Comparison of ENCODE assay signal across 26 cellular contexts in the genomic region with DNA sequence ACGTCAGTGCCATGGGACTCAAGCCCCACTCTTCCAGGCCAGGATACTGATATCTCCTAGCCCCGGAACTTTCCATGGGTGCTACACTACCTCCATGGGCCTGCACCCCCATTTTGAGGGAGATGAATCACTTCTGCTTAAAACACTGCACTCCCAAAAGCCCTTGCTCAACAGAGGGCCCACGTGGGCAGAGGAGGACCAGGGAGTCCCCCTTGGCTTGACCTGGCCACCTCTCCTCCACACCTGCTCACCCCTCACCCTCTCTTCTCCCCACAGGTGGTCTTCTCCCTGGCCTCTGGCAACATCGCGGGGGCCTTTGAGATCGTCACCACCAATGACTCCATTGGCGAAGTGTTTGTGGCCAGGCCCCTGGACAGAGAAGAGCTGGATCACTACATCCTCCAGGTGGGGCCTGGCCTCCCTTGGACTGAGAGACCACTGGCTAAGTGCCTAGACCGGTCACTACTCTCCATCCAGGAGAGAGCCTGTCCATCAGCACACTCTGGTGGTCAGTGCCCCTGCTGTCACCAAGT. TPM values are rescaled to one million over a fixed set of nuclear protein-coding genes. Genes with fewer than 3 reads are reported as not detected.
DNase-seq lines count a peak whose midpoint lies in the region; ATAC-seq and TF ChIP-seq lines count a peak whose summit lies in the region.
"Had no signal": no experiment of that assay in that cellular context is flagged by ENCODE, and none has a peak within 500 bp of the region (broad histone marks: within the 10 kb centered on the region; RNA-seq: fewer than 3 reads in every experiment).

No MANE protein-coding gene starts in this region.

- no peak for DNase-seq in stimulated activated naive CD8-positive, alpha-beta T cell treated with anti-CD3 and anti-CD28 coated beads, Interleukin-15, Interleukin-2, amounts not matched to agents 100 U/mL and 50 U/mL, for 24 hours
- DNase-seq in WERI-Rb-1 (no peak), ovary (no peak)
- DNase-seq in effector memory CD8-positive, alpha-beta T cell = no peak
- DNase-seq: activated B cell treated with CpG ODN at 0.5 μM for 24 hours; activated effector memory CD4-positive, alpha-beta T cell treated with anti-CD3 and anti-CD28 coated beads, Interleukin-2, amount 50 U/mL, for 16 hours; cerebellar nuclear complex; COR-L47; effector CD8-positive, alpha-beta T cell; Karpas-422; mesendoderm; naive B cell; NCI-H1092; NCI-H1930; Peyer's patch; stimulated activated CD4-positive, alpha-beta T cell treated with anti-CD3 and anti-CD28 coated beads, Interleukin-1b, Interleukin-23, amount 100 ng/mL, for 48 hours; stimulated activated naive CD8-positive, alpha-beta T cell treated with anti-CD3 and anti-CD28 coated beads, Interleukin-15, amount 100 ng/mL, for 72 hours had no signal

- H3K9me3 Mint-ChIP-seq in stimulated activated naive CD8-positive, alpha-beta T cell treated with anti-CD3 and anti-CD28 coated beads, Interleukin-15, Interleukin-2, amounts not matched to agents 100 ng/mL and 50 ng/mL, for 24 hours = no peaks in the 10 kb centered on the region
- H3K9me3 Mint-ChIP-seq in effector memory CD8-positive, alpha-beta T cell = no peaks in the 10 kb centered on the region
- H3K9me3 Mint-ChIP-seq: activated B cell treated with CpG ODN at 0.5 μM for 24 hours had no signal

- H3K4me3 Mint-ChIP-seq in stimulated activated naive CD8-positive, alpha-beta T cell treated with anti-CD3 and anti-CD28 coated beads, Interleukin-15, Interleukin-2, amounts not matched to agents 100 ng/mL and 50 ng/mL, for 24 hours = no peak overlapping the region
- H3K4me3 Mint-ChIP-seq in effector memory CD8-positive, alpha-beta T cell = peak overlapping the region in 1 of 2 donors; percentile 71
- H3K4me3 Mint-ChIP-seq: activated B cell treated with CpG ODN at 0.5 μM for 24 hours had no signal

- H3K36me3 ChIP-seq in WERI-Rb-1 (peaks cover 27% of the 10 kb centered on the region), ovary (no peaks in the 10 kb centered on the region)
- H3K36me3 ChIP-seq: Peyer's patch, transverse colon had no signal

- 91 to 92% (median 91%) methylated on average over 8 of the region's 8 CpGs for WGBS in ovary, 3 donors

- no peak for TF ChIP-seq EP300 in ovary (IDR thresholded peaks at IDR 0.05)

- H3K4me3 ChIP-seq in WERI-Rb-1 (ENCODE audit: low read depth, low read length) (no peak overlapping the region), ovary (no peak overlapping the region)
- H3K4me3 ChIP-seq: Peyer's patch, transverse colon had no signal

- no peak overlapping the region for H3K27ac ChIP-seq in WERI-Rb-1
- no peak overlapping the region for H3K27ac ChIP-seq in ovary
- H3K27ac ChIP-seq: transverse colon had no signal

- peaks cover 15% of the 10 kb centered on the region for H3K36me3 Mint-ChIP-seq in stimulated activated naive CD8-positive, alpha-beta T cell treated with anti-CD3 and anti-CD28 coated beads, Interleukin-15, Interleukin-2, amounts not matched to agents 100 ng/mL and 50 ng/mL, for 24 hours (ENCODE audit: low read depth)
- peaks cover 19% of the 10 kb centered on the region for H3K36me3 Mint-ChIP-seq in effector memory CD8-positive, alpha-beta T cell (ENCODE audit: insufficient read depth)
- H3K36me3 Mint-ChIP-seq: naive B cell had no signal

- H3K4me1 ChIP-seq in ovary (ENCODE audit: insufficient read depth) = peaks cover 10% of the 10 kb centered on the region

- ATAC-seq in stimulated activated naive CD8-positive, alpha-beta T cell treated with anti-CD3 and anti-CD28 coated beads, Interleukin-15, Interleukin-2, amounts not matched to agents 100 U/mL and 50 U/mL, for 24 hours = no peak
- ATAC-seq in effector memory CD8-positive, alpha-beta T cell (replicated peaks) = no peak
- ATAC-seq in GM19023 (IDR thresholded peaks at IDR 0.05; ENCODE audit: unreplicated experiment) (no peak), HG03159 (IDR thresholded peaks at IDR 0.05; ENCODE audit: unreplicated experiment) (no peak), GM21390 (IDR thresholded peaks at IDR 0.05; ENCODE audit: unreplicated experiment) (no peak)
- ATAC-seq: left colon; stimulated activated naive CD8-positive, alpha-beta T cell treated with anti-CD3 and anti-CD28 coated beads, Interleukin-15, amount 100 ng/mL, for 72 hours had no signal

- 0 out of 2 replicates have a peak, but pooled peaks have one; percentile 2 for TF ChIP-seq CTCF in WERI-Rb-1 (IDR thresholded peaks at IDR 0.05; ENCODE audit: low read depth, low read length)
- no peak for TF ChIP-seq CTCF in ovary (IDR thresholded peaks at IDR 0.05)

- no peaks in the 10 kb centered on the region for H3K9me3 ChIP-seq in WERI-Rb-1 (ENCODE audit: severe bottlenecking)
- no peaks in the 10 kb centered on the region for H3K9me3 ChIP-seq in ovary
- H3K9me3 ChIP-seq: Peyer's patch, transverse colon had no signal

- TF ChIP-seq POLR2A in ovary (IDR thresholded peaks at IDR 0.05) = no peak

- peak overlapping the region; percentile 99 for H3K27ac Mint-ChIP-seq in stimulated activated naive CD8-positive, alpha-beta T cell treated with anti-CD3 and anti-CD28 coated beads, Interleukin-15, Interleukin-2, amounts not matched to agents 100 ng/mL and 50 ng/mL, for 24 hours
- H3K27ac Mint-ChIP-seq in effector memory CD8-positive, alpha-beta T cell = peak overlapping the region; percentile 86 to 94
- H3K27ac Mint-ChIP-seq: activated B cell treated with CpG ODN at 0.5 μM for 24 hours had no signal

- H3K27me3 ChIP-seq in WERI-Rb-1 (ENCODE audit: insufficient read depth, low read depth, severe bottlenecking) (no peaks in the 10 kb centered on the region), ovary (no peaks in the 10 kb centered on the region)
- H3K27me3 ChIP-seq: Peyer's patch, transverse colon had no signal

- intact Hi-C loops in ovary (cut with DNase I) = no loop called here

- H3K27me3 Mint-ChIP-seq in stimulated activated naive CD8-positive, alpha-beta T cell treated with anti-CD3 and anti-CD28 coated beads, Interleukin-15, Interleukin-2, amounts not matched to agents 100 ng/mL and 50 ng/mL, for 24 hours = no peaks in the 10 kb centered on the region
- H3K27me3 Mint-ChIP-seq in effector memory CD8-positive, alpha-beta T cell = no peaks in the 10 kb centered on the region
- H3K27me3 Mint-ChIP-seq: activated B cell treated with CpG ODN at 0.5 μM for 24 hours; naive B cell; stimulated activated naive CD8-positive, alpha-beta T cell treated with anti-CD3 and anti-CD28 coated beads, Interleukin-15, amount 100 ng/mL, for 72 hours had no signal

- H3K4me1 Mint-ChIP-seq in stimulated activated naive CD8-positive, alpha-beta T cell treated with anti-CD3 and anti-CD28 coated beads, Interleukin-15, Interleukin-2, amounts not matched to agents 100 ng/mL and 50 ng/mL, for 24 hours (ENCODE audit: low read depth) = peaks cover 100% of the 10 kb centered on the region
- peaks cover 84 to 92% of the 10 kb centered on the region in 2 donors for H3K4me1 Mint-ChIP-seq in effector memory CD8-positive, alpha-beta T cell (ENCODE audit: low read depth in 2 of 2)

RNA-seq across cellular contexts. Expression of a gene that starts 19.9 kb away (rescaled TPM):
- total RNA-seq in ovary = under 1 TPM; 0.11 to 0.45 (median 0.27) TPM
- polyA plus RNA-seq in ovary = under 1 TPM; 0.20 to 0.27 TPM
- total RNA-seq: activated B cell treated with CpG ODN at 0.5 μM for 24 hours, Daoy, H4, NCI-H460 had no signal

RNA-seq across cellular contexts. Expression of a gene that starts 33.9 kb away (rescaled TPM):
- total RNA-seq in ovary = 10 to 100 TPM; 40.7 to 94.1 (median 63.4) TPM
- polyA plus RNA-seq in ovary = 10 to 100 TPM; 19.9 to 51.2 TPM
